Comparison of ENCODE assay signal across 20 cellular contexts in genomic region chr9:132733133-132733815, GRCh38.
DNase-seq lines count a peak whose midpoint lies in the region; ATAC-seq and TF ChIP-seq lines count a peak whose summit lies in the region.
"Had no signal": no experiment of that assay in that cellular context is flagged by ENCODE, and none has a peak within 500 bp of the region (broad histone marks: within the 10 kb centered on the region; RNA-seq: fewer than 3 reads in every experiment).

No MANE protein-coding gene starts in this region.

- H3K9me1 ChIP-seq in IMR-90 (ENCODE audit: insufficient read depth, low read length), result no peaks in the 10 kb centered on the region

- no peaks in the 10 kb centered on the region for H3K79me1 ChIP-seq in IMR-90 (ENCODE audit: low read depth in 1 of 2, low read length in 2 of 2)

- intact Hi-C loops in IMR-90 (cut with micrococcal nuclease), result no loop called here

- no peak overlapping the region for H3K4ac ChIP-seq in IMR-90 (ENCODE audit: low read depth, low read length)

- 42% methylated on average over 3 of the region's 26 CpGs; no CpG with 5 or more reads in 1 of the 2 experiments for WGBS in IMR-90 (ENCODE audit: extremely low coverage in 2 of 2, insufficient read length in 1 of 2), 2 experiments
- WGBS in esophagus, 2 donors, result 57 to 68% methylated on average over 26 of the region's 26 CpGs

- TF ChIP-seq CTCF in IMR-90 (conservative IDR thresholded peaks at IDR 0.05; ENCODE audit: low read depth, low read length), result no peak
- TF ChIP-seq CTCF in nephron progenitor cell (IDR thresholded peaks at IDR 0.05), result no peak

- no TSS peak for BruUV-seq in IMR-90 (replicated peaks; lab: Mats Ljungman, UMichigan)

- no peak overlapping the region for H2AK5ac ChIP-seq in IMR-90 (ENCODE audit: low read depth, low read length)

- no peak overlapping the region for H2BK20ac ChIP-seq in IMR-90 (ENCODE audit: low read depth, low read length)

- H3K4me2 ChIP-seq in IMR-90 (ENCODE audit: low read depth, low read length), result no peak overlapping the region

- no peak overlapping the region for H2BK120ac ChIP-seq in IMR-90 (ENCODE audit: low read depth, low read length)

- H3K27me3 ChIP-seq in IMR-90 (ENCODE audit: control insufficient read depth, insufficient read depth, low read length) (peaks cover 24% of the 10 kb centered on the region), esophagus (ENCODE audit: control insufficient read depth in 1 of 2, insufficient read depth in 2 of 2, low read length in 2 of 2) (no peaks in the 10 kb centered on the region)

- no peak overlapping the region for H2AK9ac ChIP-seq in IMR-90 (replicated peaks; ENCODE audit: low read depth, low read length, poor library complexity)

- no peaks in the 10 kb centered on the region for H3K36me3 Mint-ChIP-seq in nephron progenitor cell (ENCODE audit: low read depth)

- H3K4me3 Mint-ChIP-seq in nephron progenitor cell, result no peak overlapping the region
- H3K4me3 Mint-ChIP-seq: activated T-helper 17 cell treated with anti-CD3 and anti-CD28 coated beads, Interleukin-2, amount 50 U/mL, for 72 hours; stimulated activated naive CD8-positive, alpha-beta T cell treated with anti-CD3 and anti-CD28 coated beads, Interleukin-15, Interleukin-2, amounts not matched to agents 100 ng/mL and 50 ng/mL, for 24 hours had no signal

- DNase-seq in Ammon's horn (ENCODE audit: low spot score) (peak; percentile 11), IMR-90 (no peak), nephron progenitor cell (no peak), NCI-H2081 treated with DMSO at 0.1 percent for 48 hours (lab: John Stamatoyannopoulos, UW) (no peak), activated gamma-delta T cell treated with Interleukin-2 at 50 U/mL for 16 hours (no peak), epidermal melanocyte (ENCODE audit: insufficient read length, low spot score) (no peak)
- DNase-seq: Caco-2; central memory CD4-positive, alpha-beta T cell; foreskin keratinocyte; GDM1; left colon; midbrain; NCI-H1048; NCI-H446 had no signal

- no peak for TF ChIP-seq POLR2A in IMR-90 (IDR thresholded peaks at IDR 0.05; ENCODE audit: low read depth, low read length)

- H3K56ac ChIP-seq in IMR-90 (ENCODE audit: extremely low read depth, insufficient read depth, low read length), result no peak overlapping the region

- no peak overlapping the region for H3K14ac ChIP-seq in IMR-90 (replicated peaks; ENCODE audit: low read depth, low read length)

- H3K27ac ChIP-seq in IMR-90 (ENCODE audit: insufficient read depth, low read length) (no peak overlapping the region), esophagus (ENCODE audit: low read depth in 2 of 2, low read length in 1 of 2) (peak overlapping the region; percentile 61 to 89)
- H3K27ac ChIP-seq: foreskin keratinocyte, RWPE1 had no signal

- no peak overlapping the region for H3K9ac ChIP-seq in IMR-90 (ENCODE audit: low read depth, low read length)

- dilution Hi-C loops in IMR-90 (cut with HindIII; ENCODE audit: low sequenced_read_pairs, unreplicated experiment), result no loop called here

- H4K20me1 ChIP-seq in IMR-90 (ENCODE audit: insufficient read depth, low read length), result no peaks in the 10 kb centered on the region

- CTCF ChIA-PET in IMR-90 (lab: Yijun Ruan, JAX), result no interaction called here

- no peak overlapping the region for H2BK5ac ChIP-seq in IMR-90 (ENCODE audit: low read depth, low read length, poor library complexity, severe bottlenecking)

- H3K27ac Mint-ChIP-seq in nephron progenitor cell, result peak overlapping the region; percentile 7
- H3K27ac Mint-ChIP-seq: activated T-helper 17 cell treated with anti-CD3 and anti-CD28 coated beads, Interleukin-2, amount 50 U/mL, for 72 hours; stimulated activated naive CD8-positive, alpha-beta T cell treated with anti-CD3 and anti-CD28 coated beads, Interleukin-15, Interleukin-2, amounts not matched to agents 100 ng/mL and 50 ng/mL, for 24 hours had no signal

- H2AFZ ChIP-seq in IMR-90 (replicated peaks; ENCODE audit: low read length, poor library complexity), result peak overlapping the region; percentile 36

- no peak overlapping the region for H4K91ac ChIP-seq in IMR-90 (ENCODE audit: insufficient read depth, low read depth, low read length)

- H3K4me3 ChIP-seq in IMR-90 (ENCODE audit: insufficient read depth, low read depth, low read length) (no peak overlapping the region), esophagus (ENCODE audit: low read depth in 1 of 2, low read length in 2 of 2) (no peak overlapping the region)
- H3K4me3 ChIP-seq: GM12878 had no signal

- no peak overlapping the region for H2BK15ac ChIP-seq in IMR-90 (ENCODE audit: low read depth, low read length)

- peaks cover 26% of the 10 kb centered on the region for H3K4me1 Mint-ChIP-seq in nephron progenitor cell
- H3K4me1 Mint-ChIP-seq: activated T-helper 17 cell treated with anti-CD3 and anti-CD28 coated beads, Interleukin-2, amount 50 U/mL, for 72 hours had no signal

- no peak overlapping the region for H4K8ac ChIP-seq in IMR-90 (ENCODE audit: low read depth in 2 of 2, low read length in 2 of 2)

- ATAC-seq in IMR-90 (ENCODE audit: low read depth) (no peak), GM19023 (IDR thresholded peaks at IDR 0.05; ENCODE audit: unreplicated experiment) (no peak)
- ATAC-seq: activated T-helper 17 cell treated with anti-CD3 and anti-CD28 coated beads, Interleukin-2, amount 50 U/mL, for 72 hours; foreskin keratinocyte; GM12878; left colon had no signal

- in situ Hi-C loops in IMR-90 (cut with MboI; ENCODE audit: low sequenced_read_pairs), result no loop called here

- H3K9me3 ChIP-seq in IMR-90 (ENCODE audit: control insufficient read depth, insufficient read depth, low read length), result no peaks in the 10 kb centered on the region
- H3K9me3 ChIP-seq in esophagus (ENCODE audit: control insufficient read depth in 2 of 2, insufficient read depth in 1 of 2, low read depth in 1 of 2, low read length in 1 of 2), result no peaks in the 10 kb centered on the region
- H3K9me3 ChIP-seq: Caco-2 had no signal

- no peak overlapping the region for H4K5ac ChIP-seq in IMR-90 (ENCODE audit: low read depth, low read length)

- POLR2A ChIA-PET in IMR-90 (lab: Charles Lee; ENCODE audit: unreplicated experiment), result no interaction called here

- H3K18ac ChIP-seq in IMR-90 (ENCODE audit: low read depth, low read length), result no peak overlapping the region

- H3K4me1 ChIP-seq in IMR-90 (ENCODE audit: control insufficient read depth, insufficient read depth, low read length) (no peaks in the 10 kb centered on the region), esophagus (ENCODE audit: control insufficient read depth in 2 of 2, insufficient read depth in 2 of 2, low read length in 1 of 2) (peaks cover 2 to 22% of the 10 kb centered on the region in 2 donors)
- H3K4me1 ChIP-seq: Caco-2, foreskin keratinocyte had no signal

- TF ChIP-seq RAD21 in IMR-90 (IDR thresholded peaks at IDR 0.05; ENCODE audit: low read length), result no peak

- peaks cover 13% of the 10 kb centered on the region for H3K27me3 Mint-ChIP-seq in nephron progenitor cell (ENCODE audit: low read depth, poor library complexity)
- H3K27me3 Mint-ChIP-seq: stimulated activated naive CD8-positive, alpha-beta T cell treated with anti-CD3 and anti-CD28 coated beads, Interleukin-15, Interleukin-2, amounts not matched to agents 100 ng/mL and 50 ng/mL, for 24 hours had no signal

- H3K23ac ChIP-seq in IMR-90 (ENCODE audit: low read depth, low read length), result no peak overlapping the region

- H3K36me3 ChIP-seq in IMR-90 (ENCODE audit: control insufficient read depth, insufficient read depth, low read length), result no peaks in the 10 kb centered on the region
- H3K36me3 ChIP-seq in esophagus (ENCODE audit: control insufficient read depth in 2 of 2, insufficient read depth in 2 of 2, low read length in 1 of 2), result no peaks in the 10 kb centered on the region

- no peaks in the 10 kb centered on the region for H3K9me3 Mint-ChIP-seq in nephron progenitor cell
- H3K9me3 Mint-ChIP-seq: activated T-helper 17 cell treated with anti-CD3 and anti-CD28 coated beads, Interleukin-2, amount 50 U/mL, for 72 hours; stimulated activated naive CD8-positive, alpha-beta T cell treated with anti-CD3 and anti-CD28 coated beads, Interleukin-15, Interleukin-2, amounts not matched to agents 100 ng/mL and 50 ng/mL, for 24 hours had no signal

TF ChIP-seq in IMR-90, 13 proteins besides CTCF, POLR2A, EP300 and RAD21:
- TF ChIP-seq MAZ (IDR thresholded peaks at IDR 0.05; ENCODE audit: borderline replicate concordance, low read depth, low read length), result no peak
- no peak for TF ChIP-seq RCOR1 (IDR thresholded peaks at IDR 0.05; ENCODE audit: insufficient replicate concordance, low read length)
- TF ChIP-seq NFE2L2 (IDR thresholded peaks at IDR 0.05; ENCODE audit: low read depth, low read length), result no peak
- TF ChIP-seq SMC3 (IDR thresholded peaks at IDR 0.05; ENCODE audit: low read depth, low read length), result no peak
- no peak for TF ChIP-seq CEBPB (IDR thresholded peaks at IDR 0.05; ENCODE audit: low read depth, low read length)
- TF ChIP-seq BHLHE40 (IDR thresholded peaks at IDR 0.05; ENCODE audit: low read depth, low read length), result no peak
- TF ChIP-seq RFX5 (IDR thresholded peaks at IDR 0.05; ENCODE audit: low read depth, low read length), result no peak
- no peak for TF ChIP-seq FOS (IDR thresholded peaks at IDR 0.05; ENCODE audit: low read depth, low read length)
- no peak for TF ChIP-seq MXI1 (IDR thresholded peaks at IDR 0.05; ENCODE audit: borderline replicate concordance, low read depth, low read length)
- no peak for TF ChIP-seq ELK1 (IDR thresholded peaks at IDR 0.05; ENCODE audit: borderline replicate concordance, low read depth, low read length)
- no peak for TF ChIP-seq MAFK (IDR thresholded peaks at IDR 0.05; ENCODE audit: low read depth, low read length)
- TF ChIP-seq CHD1 (IDR thresholded peaks at IDR 0.05; ENCODE audit: low read depth, low read length), result no peak
- no peak for TF ChIP-seq USF2 (IDR thresholded peaks at IDR 0.05; ENCODE audit: low read depth, low read length)
